Comparison of ENCODE assay signal across 9 cellular contexts in genomic region chr22:35582861-35583670, GRCh38. TPM values are rescaled to one million over a fixed set of nuclear protein-coding genes. Genes with fewer than 3 reads are reported as not detected.
DNase-seq lines count a peak whose midpoint lies in the region; ATAC-seq and TF ChIP-seq lines count a peak whose summit lies in the region.
"Had no signal": no experiment of that assay in that cellular context is flagged by ENCODE, and none has a peak within 500 bp of the region (broad histone marks: within the 10 kb centered on the region; RNA-seq: fewer than 3 reads in every experiment).

No MANE protein-coding gene starts in this region.

- no peaks in the 10 kb centered on the region for H3K4me1 ChIP-seq in liver (ENCODE audit: control insufficient read depth in 4 of 4, insufficient read depth in 4 of 4, low read length in 3 of 4)

- H3K36me3 ChIP-seq in liver (ENCODE audit: control insufficient read depth in 4 of 4, insufficient read depth in 3 of 4, low read depth in 1 of 4, low read length in 3 of 4) = no peaks in the 10 kb centered on the region

- 27% methylated on average over 13 of the region's 13 CpGs for WGBS in liver

- H3K27me3 ChIP-seq in liver (ENCODE audit: control insufficient read depth in 4 of 4, insufficient read depth in 4 of 4, low read length in 3 of 4) = no peaks in the 10 kb centered on the region

- TF ChIP-seq CTCF in GM13976 (IDR thresholded peaks at IDR 0.05; ENCODE audit: borderline replicate concordance, control extremely low read depth, extremely low read depth, insufficient read depth, missing control alignments) = peak; percentile 83
- peak; percentile 94 for TF ChIP-seq CTCF in liver (IDR thresholded peaks at IDR 0.05; ENCODE audit: low read depth, low read length, missing input control)

- peak; percentile 97 for TF ChIP-seq RAD21 in liver (IDR thresholded peaks at IDR 0.05)

- no peak overlapping the region for H3K9ac ChIP-seq in liver (ENCODE audit: low read depth in 1 of 2, low read length in 2 of 2)

- in situ Hi-C loops in GM13976 (cut with MboI; ENCODE audit: low sequenced_read_pairs, unreplicated experiment) = loop anchor here (10.0 kb wide), 1 partner anchor 228 kb away; no protein-coding TSS in a partner anchor

- DNase-seq in 8988T = peak; percentile 75
- DNase-seq in GM13976 (ENCODE audit: low spot score) = peak; percentile 89
- peak; percentile 48 for DNase-seq in NCI-H2227 treated with DMSO at 0.1 percent for 48 hours (lab: John Stamatoyannopoulos, UW)
- peak; percentile 42 to 43 for DNase-seq in activated CD4-positive, alpha-beta T cell treated with anti-CD3 and anti-CD28 coated beads for 4 hours
- peak; percentile 37 for DNase-seq in dedifferentiated amniotic fluid mesenchymal stem cell (ENCODE audit: extremely low spot score)
- DNase-seq in stimulated activated CD4-positive, alpha-beta T cell treated with anti-CD3 and anti-CD28 coated beads, TNF-alpha, amount 100 ng/mL, for 24 hours (ENCODE audit: low read depth in 3 of 3) = peak; percentile 15 to 47 (median 31)

- no peak overlapping the region for H3K4me3 ChIP-seq in liver (ENCODE audit: low read depth in 1 of 3, low read length in 3 of 3)

- ATAC-seq in GM18868 (IDR thresholded peaks at IDR 0.05; ENCODE audit: unreplicated experiment) = no peak

- no peaks in the 10 kb centered on the region for H3K9me3 ChIP-seq in liver (ENCODE audit: control insufficient read depth in 4 of 4, low read length in 3 of 4)

- no peak overlapping the region for H3K27ac ChIP-seq in liver (ENCODE audit: low read depth in 1 of 2, low read length in 2 of 2)

TF ChIP-seq in liver, 16 proteins besides CTCF, POLR2A, EP300 and RAD21:
- TF ChIP-seq HNF4A (conservative IDR thresholded peaks at IDR 0.05) = no peak
- no peak for TF ChIP-seq JUND (IDR thresholded peaks at IDR 0.05)
- TF ChIP-seq SP1 (IDR thresholded peaks at IDR 0.05) = no peak
- TF ChIP-seq FOXA1 (IDR thresholded peaks at IDR 0.05) = no peak
- TF ChIP-seq, protein P1, sequence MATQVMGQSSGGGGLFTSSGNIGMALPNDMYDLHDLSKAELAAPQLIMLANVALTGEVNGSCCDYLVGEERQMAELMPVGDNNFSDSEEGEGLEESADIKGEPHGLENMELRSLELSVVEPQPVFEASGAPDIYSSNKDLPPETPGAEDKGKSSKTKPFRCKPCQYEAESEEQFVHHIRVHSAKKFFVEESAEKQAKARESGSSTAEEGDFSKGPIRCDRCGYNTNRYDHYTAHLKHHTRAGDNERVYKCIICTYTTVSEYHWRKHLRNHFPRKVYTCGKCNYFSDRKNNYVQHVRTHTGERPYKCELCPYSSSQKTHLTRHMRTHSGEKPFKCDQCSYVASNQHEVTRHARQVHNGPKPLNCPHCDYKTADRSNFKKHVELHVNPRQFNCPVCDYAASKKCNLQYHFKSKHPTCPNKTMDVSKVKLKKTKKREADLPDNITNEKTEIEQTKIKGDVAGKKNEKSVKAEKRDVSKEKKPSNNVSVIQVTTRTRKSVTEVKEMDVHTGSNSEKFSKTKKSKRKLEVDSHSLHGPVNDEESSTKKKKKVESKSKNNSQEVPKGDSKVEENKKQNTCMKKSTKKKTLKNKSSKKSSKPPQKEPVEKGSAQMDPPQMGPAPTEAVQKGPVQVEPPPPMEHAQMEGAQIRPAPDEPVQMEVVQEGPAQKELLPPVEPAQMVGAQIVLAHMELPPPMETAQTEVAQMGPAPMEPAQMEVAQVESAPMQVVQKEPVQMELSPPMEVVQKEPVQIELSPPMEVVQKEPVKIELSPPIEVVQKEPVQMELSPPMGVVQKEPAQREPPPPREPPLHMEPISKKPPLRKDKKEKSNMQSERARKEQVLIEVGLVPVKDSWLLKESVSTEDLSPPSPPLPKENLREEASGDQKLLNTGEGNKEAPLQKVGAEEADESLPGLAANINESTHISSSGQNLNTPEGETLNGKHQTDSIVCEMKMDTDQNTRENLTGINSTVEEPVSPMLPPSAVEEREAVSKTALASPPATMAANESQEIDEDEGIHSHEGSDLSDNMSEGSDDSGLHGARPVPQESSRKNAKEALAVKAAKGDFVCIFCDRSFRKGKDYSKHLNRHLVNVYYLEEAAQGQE (IDR thresholded peaks at IDR 0.05) = no peak
- no peak for TF ChIP-seq FOXA2 (IDR thresholded peaks at IDR 0.05)
- TF ChIP-seq YY1 (IDR thresholded peaks at IDR 0.05) = no peak
- no peak for TF ChIP-seq MAX (IDR thresholded peaks at IDR 0.05)
- TF ChIP-seq TAF1 (conservative IDR thresholded peaks at IDR 0.05) = no peak
- TF ChIP-seq, protein P2, sequence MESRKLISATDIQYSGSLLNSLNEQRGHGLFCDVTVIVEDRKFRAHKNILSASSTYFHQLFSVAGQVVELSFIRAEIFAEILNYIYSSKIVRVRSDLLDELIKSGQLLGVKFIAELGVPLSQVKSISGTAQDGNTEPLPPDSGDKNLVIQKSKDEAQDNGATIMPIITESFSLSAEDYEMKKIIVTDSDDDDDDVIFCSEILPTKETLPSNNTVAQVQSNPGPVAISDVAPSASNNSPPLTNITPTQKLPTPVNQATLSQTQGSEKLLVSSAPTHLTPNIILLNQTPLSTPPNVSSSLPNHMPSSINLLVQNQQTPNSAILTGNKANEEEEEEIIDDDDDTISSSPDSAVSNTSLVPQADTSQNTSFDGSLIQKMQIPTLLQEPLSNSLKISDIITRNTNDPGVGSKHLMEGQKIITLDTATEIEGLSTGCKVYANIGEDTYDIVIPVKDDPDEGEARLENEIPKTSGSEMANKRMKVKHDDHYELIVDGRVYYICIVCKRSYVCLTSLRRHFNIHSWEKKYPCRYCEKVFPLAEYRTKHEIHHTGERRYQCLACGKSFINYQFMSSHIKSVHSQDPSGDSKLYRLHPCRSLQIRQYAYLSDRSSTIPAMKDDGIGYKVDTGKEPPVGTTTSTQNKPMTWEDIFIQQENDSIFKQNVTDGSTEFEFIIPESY (IDR thresholded peaks at IDR 0.05) = no peak
- TF ChIP-seq RXRA (IDR thresholded peaks at IDR 0.05) = no peak
- TF ChIP-seq ATF3 (IDR thresholded peaks at IDR 0.05) = no peak
- TF ChIP-seq NR2F2 (IDR thresholded peaks at IDR 0.05) = no peak
- TF ChIP-seq HNF4G (IDR thresholded peaks at IDR 0.05) = no peak

RNA-seq across cellular contexts. Expression of gene MB, which starts 34.1 kb away (rescaled TPM):
- total RNA-seq in liver = under 1 TPM in 1 of 2 donors, not detected in 1; 0.25 TPM
- polyA plus RNA-seq in liver = under 1 TPM in 1 of 2 donors, not detected in 1; 0.13 TPM
- total RNA-seq: mononuclear cell had no signal

RNA-seq across cellular contexts. Expression of gene RASD2, which starts 42.4 kb away (rescaled TPM):
- total RNA-seq in liver = under 1 TPM in 1 of 2 donors, not detected in 1; under 0.01 TPM
- polyA plus RNA-seq in liver = under 1 TPM in 1 of 2 donors, not detected in 1; 0.05 TPM

Comparison
In these comparisons a context has a peak if more than half of its experiments do, and no peak if none do; other contexts are left out.
1. DNase-seq: peak in every context shown above with its lines; median percentile 89 in GM13976; 75 in 8988T; 48 in NCI-H2227 treated with DMSO at 0.1 percent for 48 hours; 42 in activated CD4-positive, alpha-beta T cell treated with anti-CD3 and anti-CD28 coated beads for 4 hours; 37 in dedifferentiated amniotic fluid mesenchymal stem cell; 31 in stimulated activated CD4-positive, alpha-beta T cell treated with anti-CD3 and anti-CD28 coated beads, TNF-alpha, amount 100 ng/mL, for 24 hours.